ENCODE assay signal across 8 cellular contexts in genomic region chr18:69864802-69865201, GRCh38.
ATAC-seq lines count a peak whose summit lies in the region.
"Not testable (repeated sequence)": the region's sequence is repeated elsewhere in the genome, so short reads cannot be mapped to it uniquely, and the experiment has no call there.

No MANE protein-coding gene starts in this region.

- H3K27ac Mint-ChIP-seq in activated naive CD4-positive, alpha-beta T cell treated with anti-CD3 and anti-CD28 coated beads, Interleukin-2, amount 50 U/mL, for 24 hours: peak overlapping the region; percentile 55
- H3K27ac Mint-ChIP-seq in stimulated activated memory B cell treated with anti-CD40 and anti-IgM and Interleukin-4, amounts not matched to agents 10 μg/mL and 1 μg/mL and 100 μg/mL, for 72 hours: peak overlapping the region; percentile 67

- not testable (repeated sequence) for H3K4me3 Mint-ChIP-seq in activated naive CD4-positive, alpha-beta T cell treated with anti-CD3 and anti-CD28 coated beads, Interleukin-2, amount 50 U/mL, for 24 hours; stimulated activated memory B cell treated with anti-CD40 and anti-IgM and Interleukin-4, amounts not matched to agents 10 μg/mL and 1 μg/mL and 100 μg/mL, for 72 hours

- not testable (repeated sequence) for H3K27me3 Mint-ChIP-seq in activated naive CD4-positive, alpha-beta T cell treated with anti-CD3 and anti-CD28 coated beads, Interleukin-2, amount 50 U/mL, for 24 hours; stimulated activated memory B cell treated with anti-CD40 and anti-IgM and Interleukin-4, amounts not matched to agents 10 μg/mL and 1 μg/mL and 100 μg/mL, for 72 hours

- H3K36me3 Mint-ChIP-seq in activated naive CD4-positive, alpha-beta T cell treated with anti-CD3 and anti-CD28 coated beads, Interleukin-2, amount 50 U/mL, for 24 hours: peaks cover 28% of the 10 kb centered on the region
- not testable (repeated sequence) for H3K36me3 Mint-ChIP-seq in stimulated activated memory B cell treated with anti-CD40 and anti-IgM and Interleukin-4, amounts not matched to agents 10 μg/mL and 1 μg/mL and 100 μg/mL, for 72 hours

- ATAC-seq in GM18511 (IDR thresholded peaks at IDR 0.05; ENCODE audit: unreplicated experiment) (peak; percentile 90), GM19351 (IDR thresholded peaks at IDR 0.05; ENCODE audit: unreplicated experiment) (peak; percentile 65), GM21515 (IDR thresholded peaks at IDR 0.05; ENCODE audit: unreplicated experiment) (peak; percentile 43), HG02798 (IDR thresholded peaks at IDR 0.05; ENCODE audit: poor library complexity, unreplicated experiment) (peak; percentile 82), HG03108 (IDR thresholded peaks at IDR 0.05; ENCODE audit: unreplicated experiment) (peak; percentile 82), HG03565 (IDR thresholded peaks at IDR 0.05; ENCODE audit: unreplicated experiment) (peak; percentile 78)
- ATAC-seq in stimulated activated memory B cell treated with anti-CD40 and anti-IgM and Interleukin-4, amounts not matched to agents 10 μg/mL and 1 μg/mL and 100 μg/mL, for 72 hours: peak; percentile 71

- not testable (repeated sequence) for H3K9me3 Mint-ChIP-seq in activated naive CD4-positive, alpha-beta T cell treated with anti-CD3 and anti-CD28 coated beads, Interleukin-2, amount 50 U/mL, for 24 hours; stimulated activated memory B cell treated with anti-CD40 and anti-IgM and Interleukin-4, amounts not matched to agents 10 μg/mL and 1 μg/mL and 100 μg/mL, for 72 hours

- H3K4me1 Mint-ChIP-seq in activated naive CD4-positive, alpha-beta T cell treated with anti-CD3 and anti-CD28 coated beads, Interleukin-2, amount 50 U/mL, for 24 hours: not testable (repeated sequence)
- peaks cover 13% of the 10 kb centered on the region for H3K4me1 Mint-ChIP-seq in stimulated activated memory B cell treated with anti-CD40 and anti-IgM and Interleukin-4, amounts not matched to agents 10 μg/mL and 1 μg/mL and 100 μg/mL, for 72 hours

Comparison
In these comparisons a context has a peak if more than half of its experiments do, and no peak if none do; other contexts are left out.
1. Peak in every context shown above with its lines: ATAC-seq.